14 cellular contexts compared by ENCODE assay signal in the genomic region with DNA sequence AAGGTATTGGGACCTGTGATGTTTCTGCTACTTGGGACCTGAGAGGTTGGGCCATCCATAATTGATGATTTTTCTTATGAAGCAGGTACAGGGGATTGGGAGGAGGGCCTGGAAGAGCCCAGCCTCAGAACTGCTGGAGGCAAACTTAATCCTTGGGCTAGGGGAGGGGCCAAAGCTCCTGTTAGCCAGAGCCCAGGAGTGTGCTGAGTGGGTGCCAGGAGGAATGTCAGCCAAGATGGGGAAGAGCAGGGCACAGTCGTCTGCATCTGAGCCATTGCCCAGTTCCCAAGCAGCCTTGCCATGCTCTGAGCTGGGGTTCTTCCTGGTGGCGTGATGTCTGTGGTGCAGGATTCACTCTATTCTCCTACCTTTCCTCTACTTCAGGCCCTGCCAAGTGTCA. TPM values are rescaled to one million over a fixed set of nuclear protein-coding genes. Genes with fewer than 3 reads are reported as not detected.
A peak's percentile ranks its signal among the peaks of the same experiment; 100 is the strongest.
DNase-seq lines count a peak whose midpoint lies in the region; ATAC-seq and TF ChIP-seq lines count a peak whose summit lies in the region.
"Had no signal": no experiment of that assay in that cellular context is flagged by ENCODE, and none has a peak within 500 bp of the region (broad histone marks: within the 10 kb centered on the region; RNA-seq: fewer than 3 reads in every experiment).

No MANE protein-coding gene starts in this region.

- H3K36me3 Mint-ChIP-seq in CD8-positive, alpha-beta memory T cell: peaks cover 0 to 61% (median 2%) of the 10 kb centered on the region in 3 donors
- H3K36me3 Mint-ChIP-seq in stimulated activated naive B cell treated with anti-CD40 and anti-IgM and Interleukin-4, amounts not matched to agents 10 μg/mL and 1 μg/mL and 100 μg/mL, for 72 hours: peaks cover 24 to 32% of the 10 kb centered on the region in 2 donors

- DNase-seq in CD8-positive, alpha-beta memory T cell: no peak
- no peak for DNase-seq in RWPE1 (ENCODE audit: low spot score)
- peak; percentile 71 to 87 (median 77) for DNase-seq in heart left ventricle
- peak; percentile 82 for DNase-seq in sigmoid colon
- DNase-seq in stimulated activated naive B cell treated with anti-CD40 and anti-IgM and Interleukin-4, amounts not matched to agents 10 μg/mL and 1 μg/mL and 100 μg/mL, for 72 hours: no peak
- no peak for DNase-seq in NCI-H2081 treated with DMSO at 0.1 percent for 48 hours (lab: John Stamatoyannopoulos, UW)
- DNase-seq in foreskin melanocyte: no peak
- DNase-seq: activated naive CD4-positive, alpha-beta T cell treated with anti-CD3 and anti-CD28 coated beads for 36 hours; CD8-positive, alpha-beta T cell; NCI-H526 treated with DMSO at 0.1 percent for 48 hours; stimulated activated CD4-positive, alpha-beta T cell treated with anti-CD3 and anti-CD28 coated beads, Interleukin-1b, Interleukin-23, amount 100 ng/mL, for 48 hours; T1000 had no signal

- TF ChIP-seq CTCF in RWPE1 (conservative IDR thresholded peaks at IDR 0.05; ENCODE audit: low read depth): no peak
- TF ChIP-seq CTCF in heart left ventricle (IDR thresholded peaks at IDR 0.05): no peak
- TF ChIP-seq CTCF in sigmoid colon (IDR thresholded peaks at IDR 0.05): no peak

- peak overlapping the region in 3 of 7 donors; percentile 6 to 44 (median 30) for H3K4me3 Mint-ChIP-seq in CD8-positive, alpha-beta memory T cell
- no peak overlapping the region for H3K4me3 Mint-ChIP-seq in stimulated activated naive B cell treated with anti-CD40 and anti-IgM and Interleukin-4, amounts not matched to agents 10 μg/mL and 1 μg/mL and 100 μg/mL, for 72 hours
- H3K4me3 Mint-ChIP-seq: activated naive CD4-positive, alpha-beta T cell treated with anti-CD3 and anti-CD28 coated beads for 36 hours; CD8-positive, alpha-beta T cell had no signal

- peaks cover 86 to 93% (median 90%) of the 10 kb centered on the region in 3 donors for H3K4me1 Mint-ChIP-seq in CD8-positive, alpha-beta memory T cell
- peaks cover 70 to 89% of the 10 kb centered on the region in 2 donors for H3K4me1 Mint-ChIP-seq in stimulated activated naive B cell treated with anti-CD40 and anti-IgM and Interleukin-4, amounts not matched to agents 10 μg/mL and 1 μg/mL and 100 μg/mL, for 72 hours

- H3K9me3 ChIP-seq in CD8-positive, alpha-beta memory T cell (ENCODE audit: low read length): no peaks in the 10 kb centered on the region
- no peaks in the 10 kb centered on the region for H3K9me3 ChIP-seq in heart left ventricle
- no peaks in the 10 kb centered on the region for H3K9me3 ChIP-seq in sigmoid colon

- no peaks in the 10 kb centered on the region for H3K36me3 ChIP-seq in CD8-positive, alpha-beta memory T cell (ENCODE audit: insufficient read depth, low read length)
- peaks cover 0 to 13% (median 0%) of the 10 kb centered on the region in 9 donors for H3K36me3 ChIP-seq in heart left ventricle
- no peaks in the 10 kb centered on the region for H3K36me3 ChIP-seq in sigmoid colon

- TF ChIP-seq POLR2A in heart left ventricle (IDR thresholded peaks at IDR 0.05): no peak
- TF ChIP-seq POLR2A in sigmoid colon (IDR thresholded peaks at IDR 0.05): no peak

- intact Hi-C loops in heart left ventricle (cut with DNase I): loop anchor here in 1 of 10 donors (5.0 kb wide), 2 partner anchors 33 to 37 kb away; no protein-coding TSS in a partner anchor
- intact Hi-C loops in sigmoid colon (cut with DNase I): loop anchor here (10.0 kb wide), 1 partner anchor 1544 kb away; no protein-coding TSS in a partner anchor

- TF ChIP-seq EP300 in sigmoid colon (IDR thresholded peaks at IDR 0.05): no peak

- H3K9me3 Mint-ChIP-seq in CD8-positive, alpha-beta memory T cell: no peaks in the 10 kb centered on the region
- H3K9me3 Mint-ChIP-seq in stimulated activated naive B cell treated with anti-CD40 and anti-IgM and Interleukin-4, amounts not matched to agents 10 μg/mL and 1 μg/mL and 100 μg/mL, for 72 hours: no peaks in the 10 kb centered on the region
- H3K9me3 Mint-ChIP-seq: activated naive CD4-positive, alpha-beta T cell treated with anti-CD3 and anti-CD28 coated beads for 36 hours; CD8-positive, alpha-beta T cell had no signal

- no peaks in the 10 kb centered on the region for H3K27me3 ChIP-seq in CD8-positive, alpha-beta memory T cell (ENCODE audit: insufficient read depth, low read length, poor library complexity, severe bottlenecking)
- no peaks in the 10 kb centered on the region for H3K27me3 ChIP-seq in heart left ventricle
- no peaks in the 10 kb centered on the region for H3K27me3 ChIP-seq in sigmoid colon

- ATAC-seq in heart left ventricle (peak; percentile 35 to 49 (median 42)), GM21381 (IDR thresholded peaks at IDR 0.05; ENCODE audit: unreplicated experiment) (no peak)
- ATAC-seq in stimulated activated naive B cell treated with anti-CD40 and anti-IgM and Interleukin-4, amounts not matched to agents 10 μg/mL and 1 μg/mL and 100 μg/mL, for 72 hours (replicated peaks): no peak
- ATAC-seq: CD8-positive, alpha-beta T cell had no signal

- 28 to 53% (median 40%) methylated on average over 2 of the region's 2 CpGs for WGBS in heart left ventricle, 4 donors
- 82 to 83% methylated on average over 2 of the region's 2 CpGs for WGBS in sigmoid colon, 2 donors

- no peak overlapping the region for H3K27ac ChIP-seq in CD8-positive, alpha-beta memory T cell (ENCODE audit: low read depth, low read length)
- H3K27ac ChIP-seq in RWPE1 (0 out of 2 replicates have a peak overlapping the region, but pooled peaks have one; percentile 7), heart left ventricle (peak overlapping the region; percentile 76 to 99 (median 96)), sigmoid colon (peak overlapping the region; percentile 16 to 94 (median 85))
- H3K27ac ChIP-seq: epithelial cell of prostate had no signal

- H3K4me3 ChIP-seq in CD8-positive, alpha-beta memory T cell (ENCODE audit: low read length): no peak overlapping the region
- H3K4me3 ChIP-seq in heart left ventricle (peak overlapping the region in 1 of 12 donors; percentile 1), sigmoid colon (no peak overlapping the region)

- POLR2A ChIA-PET in CD8-positive, alpha-beta memory T cell (lab: Charles Lee): no interaction called here
- POLR2A ChIA-PET in RWPE1 (lab: Yijun Ruan, JAX; ENCODE audit: low non-redundant PET): no interaction called here

- CTCF ChIA-PET in CD8-positive, alpha-beta memory T cell (lab: Charles Lee): interaction anchor here (0.6 to 2.0 kb wide), 7 partner anchors 11 to 145 kb away, joined by 3 to 7 read pairs (median 3); no protein-coding TSS in a partner anchor
- CTCF ChIA-PET in RWPE1 (lab: Yijun Ruan, JAX): interaction anchor here (0.5 to 2.7 kb wide), 7 partner anchors 15 to 222 kb away, joined by 3 to 15 read pairs (median 4); no protein-coding TSS in a partner anchor

- peak overlapping the region; percentile 8 to 100 (median 59) for H3K27ac Mint-ChIP-seq in CD8-positive, alpha-beta memory T cell
- H3K27ac Mint-ChIP-seq in stimulated activated naive B cell treated with anti-CD40 and anti-IgM and Interleukin-4, amounts not matched to agents 10 μg/mL and 1 μg/mL and 100 μg/mL, for 72 hours: no peak overlapping the region
- H3K27ac Mint-ChIP-seq: activated naive CD4-positive, alpha-beta T cell treated with anti-CD3 and anti-CD28 coated beads for 36 hours; CD8-positive, alpha-beta T cell had no signal

- H3K4me1 ChIP-seq in CD8-positive, alpha-beta memory T cell (ENCODE audit: insufficient read depth, low read length): peaks cover 59% of the 10 kb centered on the region
- H3K4me1 ChIP-seq in heart left ventricle (peaks cover 27 to 93% (median 89%) of the 10 kb centered on the region in 12 donors), sigmoid colon (peaks cover 0 to 92% (median 88%) of the 10 kb centered on the region in 4 donors)

- no peaks in the 10 kb centered on the region for H3K27me3 Mint-ChIP-seq in CD8-positive, alpha-beta memory T cell
- H3K27me3 Mint-ChIP-seq in stimulated activated naive B cell treated with anti-CD40 and anti-IgM and Interleukin-4, amounts not matched to agents 10 μg/mL and 1 μg/mL and 100 μg/mL, for 72 hours: no peaks in the 10 kb centered on the region

RNA-seq across cellular contexts. Expression of gene MAPKAPK2, which starts 5.8 kb away (rescaled TPM):
- total RNA-seq in CD8-positive, alpha-beta memory T cell: 10 to 100 TPM; 78.4 to 79.1 TPM
- polyA plus RNA-seq in CD8-positive, alpha-beta memory T cell: 5.0 TPM
- 100 to 1,000 TPM; 163 to 327 (median 223) TPM for total RNA-seq in heart left ventricle
- polyA plus RNA-seq in heart left ventricle: 100 to 1,000 TPM; 126 to 227 TPM
- total RNA-seq in sigmoid colon: 10 to 100 TPM; 32.1 to 61.4 (median 40.5) TPM
- 10 to 100 TPM; 37.8 to 55.5 (median 39.3) TPM for polyA plus RNA-seq in sigmoid colon

RNA-seq across cellular contexts. Expression of gene DYRK3, which starts 55.2 kb away (rescaled TPM):
- total RNA-seq in CD8-positive, alpha-beta memory T cell: 10 to 100 TPM; 11.0 to 11.7 TPM
- polyA plus RNA-seq in CD8-positive, alpha-beta memory T cell: not detected
- total RNA-seq in heart left ventricle (10 to 100 TPM; 11.2 to 32.5 (median 15.9) TPM), sigmoid colon (1 to 10 TPM; 3.2 to 7.8 (median 6.2) TPM)
- polyA plus RNA-seq in heart left ventricle (10 to 100 TPM in 1 of 2 donors, 1 to 10 TPM in 1; 6.5 to 26.0 TPM), sigmoid colon (1 to 10 TPM in 1 of 3 donors, under 1 TPM in 2; 0.60 to 1.3 (median 0.92) TPM)

Comparison
In these comparisons a context has a peak if more than half of its experiments do, and no peak if none do; other contexts are left out.
1. DNase-seq: peak in heart left ventricle (5 of 5) and sigmoid colon (single experiment); none in CD8-positive, alpha-beta memory T cell (0 of 5), RWPE1 (single experiment), stimulated activated naive B cell treated with anti-CD40 and anti-IgM and Interleukin-4, amounts not matched to agents 10 μg/mL and 1 μg/mL and 100 μg/mL, for 72 hours (single experiment), NCI-H2081 treated with DMSO at 0.1 percent for 48 hours (single experiment) and foreskin melanocyte (single experiment).
2. ATAC-seq: peak in heart left ventricle (4 of 4); none in stimulated activated naive B cell treated with anti-CD40 and anti-IgM and Interleukin-4, amounts not matched to agents 10 μg/mL and 1 μg/mL and 100 μg/mL, for 72 hours (0 of 2) and GM21381 (single experiment).